ENCODE assay signal across 1 cellular context in genomic region chr6:105753184-105754097, GRCh38.
TF ChIP-seq lines count a peak whose summit lies in the region.

No MANE protein-coding gene starts in this region.

TF ChIP-seq in HEK293, 187 proteins besides CTCF, POLR2A, EP300 and RAD21 (continued from another document):
- TF ChIP-seq, protein P1, sequence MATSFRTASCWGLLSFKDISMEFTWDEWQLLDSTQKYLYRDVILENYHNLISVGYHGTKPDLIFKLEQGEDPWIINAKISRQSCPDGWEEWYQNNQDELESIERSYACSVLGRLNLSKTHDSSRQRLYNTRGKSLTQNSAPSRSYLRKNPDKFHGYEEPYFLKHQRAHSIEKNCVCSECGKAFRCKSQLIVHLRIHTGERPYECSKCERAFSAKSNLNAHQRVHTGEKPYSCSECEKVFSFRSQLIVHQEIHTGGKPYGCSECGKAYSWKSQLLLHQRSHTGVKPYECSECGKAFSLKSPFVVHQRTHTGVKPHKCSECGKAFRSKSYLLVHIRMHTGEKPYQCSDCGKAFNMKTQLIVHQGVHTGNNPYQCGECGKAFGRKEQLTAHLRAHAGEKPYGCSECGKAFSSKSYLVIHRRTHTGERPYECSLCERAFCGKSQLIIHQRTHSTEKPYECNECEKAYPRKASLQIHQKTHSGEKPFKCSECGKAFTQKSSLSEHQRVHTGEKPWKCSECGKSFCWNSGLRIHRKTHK (tag by site-specific recombination; IDR thresholded peaks at IDR 0.05) = no peak
